ENCODE assay signal across 8 cellular contexts in the genomic region with DNA sequence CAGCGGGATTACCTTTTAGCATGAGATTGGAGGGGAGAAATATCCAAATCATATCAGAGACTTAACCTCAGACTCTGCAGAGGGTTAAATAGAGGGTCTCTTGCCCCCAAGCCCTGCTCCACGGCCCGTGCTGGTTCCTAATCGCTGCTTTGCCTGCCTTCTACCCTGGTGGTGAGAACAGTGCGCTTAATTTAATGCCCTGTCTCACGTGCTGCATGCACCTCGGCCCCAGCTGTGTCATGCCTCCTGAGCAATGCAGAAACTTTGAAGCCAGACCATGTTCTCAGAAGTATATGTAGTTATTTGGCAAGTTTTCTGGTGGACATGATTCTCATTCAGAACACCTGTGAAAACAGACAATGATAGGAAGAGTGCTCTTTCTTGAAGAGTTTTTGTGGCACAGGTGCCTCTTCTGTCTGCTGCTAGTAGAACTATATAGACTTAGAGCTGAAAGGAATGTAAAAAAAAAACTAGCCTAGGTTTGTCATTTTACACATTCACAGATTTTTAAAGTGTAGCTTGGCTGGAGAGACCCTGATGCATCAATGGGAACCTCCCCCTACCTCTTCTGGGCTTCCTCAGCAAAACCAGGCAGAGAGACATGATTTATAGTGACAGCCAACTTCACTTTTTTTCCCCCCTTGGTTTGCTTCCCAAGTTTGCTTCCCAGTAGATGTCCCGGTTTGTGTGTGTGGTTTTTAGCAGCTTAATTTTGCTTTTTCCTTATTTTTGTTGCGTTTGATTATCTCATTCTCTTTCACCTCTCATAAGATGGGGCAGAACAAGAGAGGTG. TPM values are rescaled to one million over a fixed set of nuclear protein-coding genes. Genes with fewer than 3 reads are reported as not detected.
DNase-seq lines count a peak whose midpoint lies in the region; ATAC-seq and TF ChIP-seq lines count a peak whose summit lies in the region.

No MANE protein-coding gene starts in this region.

- peaks cover 3% of the 10 kb centered on the region for H3K36me3 Mint-ChIP-seq in memory B cell

- H3K27me3 ChIP-seq in SJSA1 (replicated peaks), result no peaks in the 10 kb centered on the region
- no peaks in the 10 kb centered on the region for H3K27me3 ChIP-seq in subcutaneous abdominal adipose tissue (ENCODE audit: control insufficient read depth in 5 of 5, insufficient read depth in 4 of 5, low read length in 5 of 5)

- in situ Hi-C loops in astrocyte of the cerebellum (cut with HindIII; ENCODE audit: low sequenced_read_pairs), result no loop called here

- peak; percentile 20 for TF ChIP-seq CTCF in astrocyte of the cerebellum (IDR thresholded peaks at IDR 0.05; ENCODE audit: low read depth, low read length, missing control alignments)

- ATAC-seq in GM18907 (IDR thresholded peaks at IDR 0.05; ENCODE audit: unreplicated experiment) (peak; percentile 38), HG03066 (IDR thresholded peaks at IDR 0.05; ENCODE audit: low read depth, unreplicated experiment) (peak; percentile 34), memory B cell (ENCODE audit: low read depth) (peak; percentile 58)

- H3K4me3 ChIP-seq in SJSA1, result peak overlapping the region; percentile 97
- H3K4me3 ChIP-seq in astrocyte of the cerebellum (ENCODE audit: low read depth, low read length), result peak overlapping the region; percentile 76
- H3K4me3 ChIP-seq in subcutaneous abdominal adipose tissue (ENCODE audit: low read depth in 1 of 5, low read length in 5 of 5), result peak overlapping the region; percentile 71 to 86 (median 85)

- H3K4me1 ChIP-seq in SJSA1 (replicated peaks) (peaks cover 18% of the 10 kb centered on the region), subcutaneous abdominal adipose tissue (ENCODE audit: control insufficient read depth in 5 of 5, insufficient read depth in 5 of 5, low read length in 5 of 5) (peaks cover 5 to 53% (median 34%) of the 10 kb centered on the region in 5 donors)

- H3K4me1 Mint-ChIP-seq in memory B cell, result peaks cover 52% of the 10 kb centered on the region

- no peaks in the 10 kb centered on the region for H3K9me3 Mint-ChIP-seq in memory B cell

- H3K9ac ChIP-seq in subcutaneous abdominal adipose tissue (ENCODE audit: low read length in 5 of 5), result peak overlapping the region in 4 of 5 donors; percentile 28 to 82 (median 56)

- H3K36me3 ChIP-seq in SJSA1 (peaks cover 26% of the 10 kb centered on the region), subcutaneous abdominal adipose tissue (ENCODE audit: control insufficient read depth in 5 of 5, insufficient read depth in 5 of 5, low read length in 5 of 5) (peaks cover 0 to 3% (median 0%) of the 10 kb centered on the region in 5 donors)

- peak overlapping the region; percentile 73 for H3K4me3 Mint-ChIP-seq in memory B cell

- no peaks in the 10 kb centered on the region for H3K9me3 ChIP-seq in SJSA1 (replicated peaks)
- no peaks in the 10 kb centered on the region for H3K9me3 ChIP-seq in subcutaneous abdominal adipose tissue (ENCODE audit: control insufficient read depth in 5 of 5, low read length in 5 of 5)

- H3K27ac ChIP-seq in SJSA1 (no peak overlapping the region), subcutaneous abdominal adipose tissue (ENCODE audit: low read depth, low read length) (peak overlapping the region; percentile 28)

- peak overlapping the region; percentile 90 for H3K27ac Mint-ChIP-seq in memory B cell

- no peaks in the 10 kb centered on the region for H3K27me3 Mint-ChIP-seq in memory B cell

- peak; percentile 34 for DNase-seq in CD1c-positive myeloid dendritic cell (ENCODE audit: extremely low spot score)
- no peak for DNase-seq in SJSA1 (ENCODE audit: low read depth in 1 of 2, low spot score in 2 of 2)
- no peak for DNase-seq in astrocyte of the cerebellum (ENCODE audit: low read depth)
- DNase-seq in memory B cell (ENCODE audit: low spot score in 2 of 2), result peak; percentile 48 to 49
- no peak for DNase-seq in NCI-H1436 treated with DMSO at 0.1 percent for 48 hours (lab: John Stamatoyannopoulos, UW)

RNA-seq across cellular contexts. Expression of gene OTULIN, which starts 1.6 kb away (rescaled TPM):
- total RNA-seq in SJSA1 (2014; rRNA removed; shearing (Covaris generic)), result 44.6 and 47.0 TPM in 2 replicates

Comparison
In these comparisons a context has a peak if more than half of its experiments do, and no peak if none do; other contexts are left out.
1. DNase-seq: peak in CD1c-positive myeloid dendritic cell (single experiment) and memory B cell (2 of 2); none in SJSA1 (0 of 2), astrocyte of the cerebellum (single experiment) and NCI-H1436 treated with DMSO at 0.1 percent for 48 hours (single experiment).
2. Peak in every context shown above with its lines, with median percentiles within 50 percentile points of each other: ATAC-seq and H3K4me3 ChIP-seq.